17 cellular contexts compared by ENCODE assay signal in the genomic region with DNA sequence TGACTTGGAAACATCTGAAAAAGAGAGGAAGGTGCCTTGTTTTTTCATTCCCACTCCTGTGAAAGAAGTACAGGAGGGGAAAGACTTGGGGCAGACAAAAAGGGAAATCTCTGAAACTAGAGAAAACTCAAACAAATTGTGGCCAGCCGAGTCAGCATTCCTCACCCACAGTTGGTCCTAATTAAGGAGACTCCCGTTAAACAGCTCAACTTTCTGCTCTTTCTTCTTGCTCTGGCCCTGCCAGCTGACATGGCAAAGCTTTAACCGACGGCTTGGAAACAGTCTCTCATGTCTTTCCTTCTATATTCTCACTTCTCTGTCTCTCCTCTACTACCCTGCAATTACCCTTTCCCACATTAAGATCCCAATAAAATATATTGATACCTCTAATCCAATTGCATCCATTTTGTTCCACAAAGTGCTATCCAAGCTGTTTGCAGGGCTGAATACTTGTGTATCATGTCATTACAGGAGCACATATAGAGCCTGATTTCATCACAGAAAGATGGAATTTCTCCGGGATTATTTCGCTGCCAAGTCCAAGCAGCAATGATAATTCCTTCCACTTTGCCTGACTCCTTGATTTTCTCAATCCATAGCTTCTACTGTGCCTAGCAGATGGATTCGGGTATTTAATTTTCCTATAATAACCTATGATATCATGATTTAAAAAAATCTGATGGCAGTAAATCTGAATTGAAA.
A peak's percentile ranks its signal among the peaks of the same experiment; 100 is the strongest.
DNase-seq lines count a peak whose midpoint lies in the region; ATAC-seq and TF ChIP-seq lines count a peak whose summit lies in the region.
"Had no signal": no experiment of that assay in that cellular context is flagged by ENCODE, and none has a peak within 500 bp of the region (broad histone marks: within the 10 kb centered on the region; RNA-seq: fewer than 3 reads in every experiment).

No MANE protein-coding gene starts in this region.

- no peak overlapping the region for H2AFZ ChIP-seq in GM23248

- no peaks in the 10 kb centered on the region for H4K20me1 ChIP-seq in GM23248 (ENCODE audit: insufficient read depth)

- H3K9me2 ChIP-seq in GM23248 (ENCODE audit: insufficient read depth) = no peaks in the 10 kb centered on the region

- H3K9ac ChIP-seq in GM23248 = peak overlapping the region; percentile 66
- peak overlapping the region; percentile 67 for H3K9ac ChIP-seq in adipocyte (ENCODE audit: low read length)
- H3K9ac ChIP-seq in subcutaneous abdominal adipose tissue (ENCODE audit: low read length in 5 of 5) = peak overlapping the region in 1 of 5 donors; percentile 8

- TF ChIP-seq CTCF in fibroblast of pulmonary artery (IDR thresholded peaks at IDR 0.05; ENCODE audit: low read length, missing control alignments) = no peak

- H3K79me2 ChIP-seq in GM23248 (ENCODE audit: insufficient read depth) = peaks cover 88% of the 10 kb centered on the region

- H3F3A ChIP-seq in GM23248 (ENCODE audit: insufficient read depth) = peaks cover 95% of the 10 kb centered on the region

- H3K4me2 ChIP-seq in GM23248 (ENCODE audit: unreplicated experiment) = peak overlapping the region; percentile 72

- no peak for ATAC-seq in HG03175 (IDR thresholded peaks at IDR 0.05; ENCODE audit: unreplicated experiment)
- ATAC-seq: activated CD8-positive, alpha-beta memory T cell treated with anti-CD3 and anti-CD28 coated beads, Interleukin-2, amount 10 ng/mL, durations not matched to agents 7 days and 5 days; activated naive CD4-positive, alpha-beta T cell treated with anti-CD3 and anti-CD28 coated beads, Interleukin-2, amount 50 U/mL, for 72 hours had no signal

- DNase-seq in GM23248 = peak; percentile 81
- DNase-seq in adipocyte (ENCODE audit: low read depth) = peak; percentile 85
- peak; percentile 51 for DNase-seq in fibroblast of pulmonary artery (ENCODE audit: low read depth)
- DNase-seq in HuH-7 (ENCODE audit: low spot score) = no peak
- DNase-seq in DMS79 (lab: John Stamatoyannopoulos, UW) = no peak
- DNase-seq in H7 = no peak
- DNase-seq: activated CD8-positive, alpha-beta memory T cell treated with anti-CD3 and anti-CD28 coated beads, Interleukin-2, amount 10 ng/mL, durations not matched to agents 7 days and 5 days; effector CD4-positive, alpha-beta T cell; hippocampal formation; NCI-H1417 treated with DMSO at 0.1 percent for 48 hours; NCI-H526 treated with DMSO at 0.1 percent for 48 hours; Right ventricle myocardium superior; stimulated activated CD4-positive, alpha-beta T cell treated with anti-CD3 and anti-CD28 coated beads, Interleukin-4, amount 100 ng/mL, for 1 hour; stimulated activated naive CD4-positive, alpha-beta T cell treated with Interleukin-2 at 50 U/mL for 16 hours had no signal

- H3K36me3 ChIP-seq in GM23248 (ENCODE audit: low read depth) (no peaks in the 10 kb centered on the region), adipocyte (ENCODE audit: control insufficient read depth, insufficient read depth, low read length, severe bottlenecking) (peaks cover 23% of the 10 kb centered on the region), subcutaneous abdominal adipose tissue (ENCODE audit: control insufficient read depth in 5 of 5, insufficient read depth in 5 of 5, low read length in 5 of 5) (no peaks in the 10 kb centered on the region), H7 (replicated peaks; ENCODE audit: control insufficient read depth, insufficient read depth, low read length) (no peaks in the 10 kb centered on the region)

- H3K27me3 ChIP-seq in GM23248 (replicated peaks; ENCODE audit: insufficient read depth) (no peaks in the 10 kb centered on the region), adipocyte (replicated peaks; ENCODE audit: control insufficient read depth, insufficient read depth, low read length) (no peaks in the 10 kb centered on the region), subcutaneous abdominal adipose tissue (ENCODE audit: control insufficient read depth in 5 of 5, insufficient read depth in 4 of 5, low read length in 5 of 5) (no peaks in the 10 kb centered on the region), H7 (ENCODE audit: control insufficient read depth, insufficient read depth, low read length) (no peaks in the 10 kb centered on the region)

- peaks cover 97% of the 10 kb centered on the region for H3K4me1 ChIP-seq in GM23248 (ENCODE audit: insufficient read depth)
- peaks cover 89% of the 10 kb centered on the region for H3K4me1 ChIP-seq in adipocyte (ENCODE audit: control insufficient read depth, insufficient read depth, low read length)
- peaks cover 2 to 86% (median 81%) of the 10 kb centered on the region in 5 donors for H3K4me1 ChIP-seq in subcutaneous abdominal adipose tissue (ENCODE audit: control insufficient read depth in 5 of 5, insufficient read depth in 5 of 5, low read length in 5 of 5)

- peak overlapping the region; percentile 94 for H3K27ac ChIP-seq in GM23248
- H3K27ac ChIP-seq in subcutaneous abdominal adipose tissue (ENCODE audit: low read depth, low read length) = peak overlapping the region; percentile 75

- in situ Hi-C loops in GM23248 (cut with MboI) = no loop called here

- WGBS in GM23248 (ENCODE audit: low coverage in 1 of 2, low lambda C conversion rate in 2 of 2, missing lambda C conversion rate in 2 of 2), 2 experiments = 1 to 3% methylated on average over 7 of the region's 7 CpGs

- peak overlapping the region; percentile 46 for H3K4me3 ChIP-seq in GM23248
- peak overlapping the region; percentile 2 for H3K4me3 ChIP-seq in adipocyte (ENCODE audit: low read length)
- no peak overlapping the region for H3K4me3 ChIP-seq in fibroblast of pulmonary artery (replicated peaks; ENCODE audit: low read depth, low read length)
- no peak overlapping the region for H3K4me3 ChIP-seq in subcutaneous abdominal adipose tissue (ENCODE audit: low read depth in 1 of 5, low read length in 5 of 5)
- H3K4me3 ChIP-seq in H7 (ENCODE audit: insufficient read depth, low read depth, low read length) = no peak overlapping the region

- H3K9me3 ChIP-seq in GM23248 (ENCODE audit: low read depth) (no peaks in the 10 kb centered on the region), adipocyte (ENCODE audit: control insufficient read depth, low read length) (no peaks in the 10 kb centered on the region), subcutaneous abdominal adipose tissue (ENCODE audit: control insufficient read depth in 5 of 5, low read length in 5 of 5) (no peaks in the 10 kb centered on the region)

Comparison
In these comparisons a context has a peak if more than half of its experiments do, and no peak if none do; other contexts are left out.
1. DNase-seq: peak in GM23248 (single experiment), adipocyte (single experiment) and fibroblast of pulmonary artery (single experiment); none in HuH-7 (single experiment), DMS79 (single experiment) and H7 (single experiment).
2. H3K4me3 ChIP-seq: peak in GM23248 (single experiment) and adipocyte (single experiment); none in fibroblast of pulmonary artery (single experiment), subcutaneous abdominal adipose tissue (0 of 5) and H7 (single experiment).